1 cellular context compared by ENCODE assay signal in genomic region chrX:97021680-97022079, GRCh38.
TF ChIP-seq lines count a peak whose summit lies in the region.

No MANE protein-coding gene starts in this region.

TF ChIP-seq in GM23338, 12 proteins besides CTCF, POLR2A, EP300 and RAD21 (continued from another document):
- TF ChIP-seq REST (IDR thresholded peaks at IDR 0.05; ENCODE audit: unreplicated experiment) = no peak
- TF ChIP-seq ZNF462 (CRISPR knock-in tag; IDR thresholded peaks at IDR 0.05) = no peak
- TF ChIP-seq JUNB (IDR thresholded peaks at IDR 0.05; ENCODE audit: unreplicated experiment) = no peak
- TF ChIP-seq ETS1 (IDR thresholded peaks at IDR 0.05) = no peak
- TF ChIP-seq STAT1 (IDR thresholded peaks at IDR 0.05; ENCODE audit: unreplicated experiment) = no peak
